ENCODE assay signal across 16 cellular contexts in the genomic region with DNA sequence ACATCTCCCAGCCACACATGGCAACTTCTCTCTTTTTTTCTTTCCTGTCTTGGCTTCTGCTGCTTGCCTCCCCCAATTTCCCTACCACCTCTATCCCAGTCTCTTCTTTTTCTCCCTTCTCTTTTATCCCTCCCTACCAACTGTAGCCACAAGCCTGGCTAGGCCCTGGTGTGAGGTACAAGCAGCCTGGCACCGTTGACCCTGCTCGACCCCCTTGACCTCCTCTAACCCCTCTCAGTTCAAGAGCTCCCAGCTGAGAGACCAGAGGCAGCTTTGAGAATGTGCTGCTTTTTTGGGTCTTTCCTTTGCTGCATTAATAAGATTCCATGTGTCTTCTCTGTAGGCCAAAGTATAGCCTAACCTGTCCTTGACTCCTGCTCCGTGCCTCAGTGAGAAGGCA. TPM values are rescaled to one million over a fixed set of nuclear protein-coding genes. Genes with fewer than 3 reads are reported as not detected.
"Had no signal": no experiment of that assay in that cellular context is flagged by ENCODE, and none has a peak within 500 bp of the region (broad histone marks: within the 10 kb centered on the region; RNA-seq: fewer than 3 reads in every experiment).

No MANE protein-coding gene starts in this region.

- H3K27ac ChIP-seq: heart right ventricle, parathyroid adenoma had no signal

- H3K27ac Mint-ChIP-seq: activated CD4-positive, alpha-beta T cell treated with anti-CD3 and anti-CD28 coated beads, Interleukin-2, amount 10 ng/mL, durations not matched to agents 24 days and 14 days; activated naive CD8-positive, alpha-beta T cell treated with anti-CD3 and anti-CD28 coated beads for 36 hours; T-helper 17 cell had no signal

- H3K36me3 ChIP-seq: brain microvascular endothelial cell had no signal

- H3K4me3 Mint-ChIP-seq: activated CD4-positive, alpha-beta T cell treated with anti-CD3 and anti-CD28 coated beads, Interleukin-2, amount 10 ng/mL, durations not matched to agents 24 days and 14 days; activated naive CD8-positive, alpha-beta T cell treated with anti-CD3 and anti-CD28 coated beads for 36 hours; mesothelial cell of epicardium; T-helper 17 cell; type B pancreatic cell had no signal

- H3K79me2 ChIP-seq: parathyroid adenoma had no signal

- H3K4me1 ChIP-seq: parathyroid adenoma had no signal

- H3K9me3 Mint-ChIP-seq: activated naive CD8-positive, alpha-beta T cell treated with anti-CD3 and anti-CD28 coated beads for 36 hours had no signal

- H3K36me3 Mint-ChIP-seq: activated naive CD8-positive, alpha-beta T cell treated with anti-CD3 and anti-CD28 coated beads for 36 hours had no signal

- H3K4me3 ChIP-seq: heart right ventricle, skin epidermis had no signal

- H3K9ac ChIP-seq: parathyroid adenoma had no signal

- H3K27me3 ChIP-seq: brain microvascular endothelial cell had no signal

- ATAC-seq: heart right ventricle; stimulated activated naive CD8-positive, alpha-beta T cell treated with anti-CD3 and anti-CD28 coated beads, Interleukin-15, Interleukin-2, amounts not matched to agents 100 U/mL and 50 U/mL, for 24 hours; T-helper 17 cell had no signal

- H3K27me3 Mint-ChIP-seq: type B pancreatic cell had no signal

- DNase-seq: activated CD4-positive, alpha-beta T cell treated with anti-CD3 and anti-CD28 coated beads, Interleukin-2, amount 10 ng/mL, durations not matched to agents 24 days and 14 days; activated CD4-positive, CD25-positive, alpha-beta regulatory T cell; activated CD8-positive, alpha-beta memory T cell treated with anti-CD3 and anti-CD28 coated beads for 24 hours; activated naive CD8-positive, alpha-beta T cell treated with anti-CD3 and anti-CD28 coated beads for 36 hours; amygdala; brain microvascular endothelial cell; effector memory CD4-positive, alpha-beta T cell; heart right ventricle; retina; stimulated activated CD4-positive, alpha-beta T cell treated with anti-CD3 and anti-CD28 coated beads, Interleukin-4, amount 100 ng/mL, for 24 hours; stimulated activated naive CD8-positive, alpha-beta T cell treated with anti-CD3 and anti-CD28 coated beads, Interleukin-15, Interleukin-2, amounts not matched to agents 100 U/mL and 50 U/mL, for 24 hours; T-helper 17 cell had no signal

RNA-seq across cellular contexts. Expression of gene MFAP4, which starts 56.7 kb away (rescaled TPM):
- total RNA-seq: activated CD4-positive, alpha-beta T cell treated with anti-CD3 and anti-CD28 coated beads, Interleukin-2, amount 10 ng/mL, durations not matched to agents 24 days and 14 days; T-helper 17 cell had no signal
